Comparison of ENCODE assay signal across 8 cellular contexts in genomic region chr22:25488244-25489020, GRCh38.
A peak's percentile ranks its signal among the peaks of the same experiment; 100 is the strongest.
DNase-seq lines count a peak whose midpoint lies in the region; ATAC-seq and TF ChIP-seq lines count a peak whose summit lies in the region.

No MANE protein-coding gene starts in this region.

- CTCF ChIA-PET in activated CD8-positive, alpha-beta T cell treated with anti-CD3 and anti-CD28 coated beads for 36 hours (lab: Charles Lee) = interaction anchor here (1.1 to 1.2 kb wide), 3 partner anchors 12 to 285 kb away, joined by 3 to 4 read pairs (median 3); no protein-coding TSS in a partner anchor
- CTCF ChIA-PET in Caco-2 (lab: Charles Lee) = no interaction called here

- no peaks in the 10 kb centered on the region for H3K27me3 ChIP-seq in Caco-2 (replicated peaks; ENCODE audit: control insufficient read depth, insufficient read depth, low read length)

- no peaks in the 10 kb centered on the region for H3K9me3 ChIP-seq in Caco-2

- H3K36me3 ChIP-seq in Caco-2 (ENCODE audit: control insufficient read depth, insufficient read depth, low read length) = no peaks in the 10 kb centered on the region

- intact Hi-C loops in activated CD8-positive, alpha-beta T cell treated with anti-CD3 and anti-CD28 coated beads for 36 hours (cut with micrococcal nuclease) = no loop called here
- intact Hi-C loops in left cardiac atrium (cut with DNase I) (loop anchor here in 1 of 2 donors (10.0 kb wide), 1 partner anchor 46 kb away; no protein-coding TSS in a partner anchor), Caco-2 (cut with micrococcal nuclease; ENCODE audit: unreplicated experiment) (no loop called here)

- H3K4me1 Mint-ChIP-seq in activated CD8-positive, alpha-beta T cell treated with anti-CD3 and anti-CD28 coated beads for 36 hours (ENCODE audit: low read depth) = peaks cover 58% of the 10 kb centered on the region
- H3K4me1 Mint-ChIP-seq in Caco-2 (ENCODE audit: low read depth, unreplicated experiment) = peaks cover 6% of the 10 kb centered on the region

- H3K27me3 Mint-ChIP-seq in activated CD8-positive, alpha-beta T cell treated with anti-CD3 and anti-CD28 coated beads for 36 hours = no peaks in the 10 kb centered on the region
- no peaks in the 10 kb centered on the region for H3K27me3 Mint-ChIP-seq in Caco-2 (ENCODE audit: insufficient read depth, unreplicated experiment)

- peak overlapping the region; percentile 36 for H3K4me3 Mint-ChIP-seq in activated CD8-positive, alpha-beta T cell treated with anti-CD3 and anti-CD28 coated beads for 36 hours
- H3K4me3 Mint-ChIP-seq in Caco-2 (ENCODE audit: unreplicated experiment) = no peak overlapping the region

- no TSS peak for BruUV-seq in Caco-2 (replicated peaks; lab: Mats Ljungman, UMichigan)

- peak; percentile 77 for DNase-seq in A172 (ENCODE audit: low spot score)
- peak; percentile 58 for DNase-seq in HT1080 (ENCODE audit: low read depth)
- DNase-seq in activated CD8-positive, alpha-beta T cell treated with anti-CD3 and anti-CD28 coated beads for 36 hours = peak; percentile 96
- peak; percentile 79 for DNase-seq in left cardiac atrium
- DNase-seq in stimulated activated CD4-positive, alpha-beta T cell treated with anti-CD3 and anti-CD28 coated beads, TNF-alpha, amount 100 ng/mL, for 4 hours (ENCODE audit: low read depth in 3 of 3) = peak in 2 of 3 experiments; percentile 3
- DNase-seq in NAMALWA (ENCODE audit: low spot score) = no peak
- DNase-seq in Caco-2 = no peak

- no peak overlapping the region for H3K4me3 ChIP-seq in Caco-2 (ENCODE audit: low read depth, low read length)

- no peak for TF ChIP-seq CTCF in activated CD8-positive, alpha-beta T cell treated with anti-CD3 and anti-CD28 coated beads for 36 hours (IDR thresholded peaks at IDR 0.05)
- no peak for TF ChIP-seq CTCF in Caco-2 (IDR thresholded peaks at IDR 0.05; ENCODE audit: insufficient read depth in 1 of 2, low read depth in 1 of 2, low read length in 1 of 2, severe bottlenecking in 1 of 2, unreplicated experiment in 1 of 2)

- H3K27ac Mint-ChIP-seq in activated CD8-positive, alpha-beta T cell treated with anti-CD3 and anti-CD28 coated beads for 36 hours = peak overlapping the region; percentile 93
- H3K27ac Mint-ChIP-seq in Caco-2 (ENCODE audit: unreplicated experiment) = no peak overlapping the region

- POLR2A ChIA-PET in activated CD8-positive, alpha-beta T cell treated with anti-CD3 and anti-CD28 coated beads for 36 hours (lab: Charles Lee) = interaction anchor here (1.0 to 1.6 kb wide), 2 partner anchors 12 to 27 kb away, joined by 3 to 4 read pairs; no protein-coding TSS in a partner anchor
- POLR2A ChIA-PET in Caco-2 (lab: Charles Lee) = no interaction called here

- peaks cover 11% of the 10 kb centered on the region for H3K9me3 Mint-ChIP-seq in activated CD8-positive, alpha-beta T cell treated with anti-CD3 and anti-CD28 coated beads for 36 hours
- H3K9me3 Mint-ChIP-seq in Caco-2 (ENCODE audit: unreplicated experiment) = no peaks in the 10 kb centered on the region

- H3K36me3 Mint-ChIP-seq in activated CD8-positive, alpha-beta T cell treated with anti-CD3 and anti-CD28 coated beads for 36 hours (ENCODE audit: low read depth) = peaks cover 65% of the 10 kb centered on the region
- H3K36me3 Mint-ChIP-seq in Caco-2 (ENCODE audit: insufficient read depth, unreplicated experiment) = no peaks in the 10 kb centered on the region

- ATAC-seq in activated CD8-positive, alpha-beta T cell treated with anti-CD3 and anti-CD28 coated beads for 36 hours = peak; percentile 38
- ATAC-seq in left cardiac atrium = peak; percentile 79 to 86
- no peak for ATAC-seq in HG03442 (IDR thresholded peaks at IDR 0.05; ENCODE audit: unreplicated experiment)

- H3K4me1 ChIP-seq in Caco-2 = no peaks in the 10 kb centered on the region

Comparison
In these comparisons a context has a peak if more than half of its experiments do, and no peak if none do; other contexts are left out.
1. DNase-seq: peak in A172 (single experiment), HT1080 (single experiment), activated CD8-positive, alpha-beta T cell treated with anti-CD3 and anti-CD28 coated beads for 36 hours (single experiment), left cardiac atrium (single experiment) and stimulated activated CD4-positive, alpha-beta T cell treated with anti-CD3 and anti-CD28 coated beads, TNF-alpha, amount 100 ng/mL, for 4 hours (2 of 3); none in NAMALWA (single experiment) and Caco-2 (0 of 2).